ENCODE assay signal across 8 cellular contexts in the genomic region with DNA sequence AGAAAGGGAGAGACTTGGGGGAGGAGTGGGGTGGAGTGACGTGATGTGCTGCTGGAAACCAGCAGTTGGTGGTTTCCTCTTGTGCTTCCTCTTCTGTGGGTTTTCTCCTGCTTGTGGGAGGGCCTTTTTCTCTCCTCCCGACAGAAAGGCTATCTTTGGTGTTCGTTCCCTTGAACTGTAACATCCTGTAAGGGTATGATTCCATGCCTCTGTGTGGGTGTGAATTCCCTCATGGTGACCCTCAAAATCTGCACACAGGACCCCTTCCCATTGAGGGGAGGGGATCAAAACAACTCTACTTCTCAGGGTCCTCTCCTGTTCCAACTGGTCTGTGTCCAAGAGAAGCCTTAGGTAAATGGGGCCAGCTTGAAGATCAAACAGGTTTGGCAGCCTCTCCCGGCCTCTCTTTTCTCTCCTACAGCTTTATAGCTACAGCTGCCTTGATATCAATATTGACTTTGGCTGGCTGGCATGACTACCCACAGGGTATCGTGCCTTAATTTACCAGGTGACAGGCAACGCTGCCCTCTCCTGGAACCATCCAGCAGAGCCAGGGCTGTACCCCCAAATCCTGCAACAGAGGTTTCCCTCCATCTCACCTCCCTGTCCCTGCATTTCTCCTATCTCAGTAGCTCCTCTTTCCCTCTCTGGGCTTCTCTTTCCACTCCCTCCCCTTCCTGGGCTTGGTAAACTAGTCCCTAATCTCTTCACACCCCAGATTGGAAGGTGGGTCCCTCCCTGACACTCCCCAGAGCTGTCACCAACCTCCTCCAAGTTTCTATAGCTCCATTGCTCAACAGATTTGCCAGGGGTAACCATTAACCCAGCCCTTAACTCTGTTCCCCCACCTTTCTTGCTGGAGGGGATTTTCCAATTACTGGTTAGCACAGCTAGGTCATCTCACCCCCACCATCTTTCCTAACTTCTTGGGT.
A peak's percentile ranks its signal among the peaks of the same experiment; 100 is the strongest.
DNase-seq lines count a peak whose midpoint lies in the region; ATAC-seq and TF ChIP-seq lines count a peak whose summit lies in the region.

No MANE protein-coding gene starts in this region.

- H3K4me1 ChIP-seq in mucosa of stomach (ENCODE audit: control insufficient read depth, insufficient read depth, low read length) (peaks cover 50% of the 10 kb centered on the region), subcutaneous abdominal adipose tissue (ENCODE audit: control insufficient read depth in 5 of 5, insufficient read depth in 5 of 5, low read length in 5 of 5) (peaks cover 9 to 83% (median 64%) of the 10 kb centered on the region in 5 donors)

- H3K4me3 ChIP-seq in mucosa of stomach (ENCODE audit: low read length): peak overlapping the region; percentile 1
- peak overlapping the region in 4 of 5 donors; percentile 19 to 97 (median 32) for H3K4me3 ChIP-seq in subcutaneous abdominal adipose tissue (ENCODE audit: low read depth in 1 of 5, low read length in 5 of 5)

- H3K27ac ChIP-seq in subcutaneous abdominal adipose tissue (ENCODE audit: low read depth, low read length): peak overlapping the region; percentile 100

- H3K9me3 ChIP-seq in mucosa of stomach (ENCODE audit: control insufficient read depth, low read length) (no peaks in the 10 kb centered on the region), subcutaneous abdominal adipose tissue (ENCODE audit: control insufficient read depth in 5 of 5, low read length in 5 of 5) (no peaks in the 10 kb centered on the region)

- H3K36me3 ChIP-seq in mucosa of stomach (ENCODE audit: control insufficient read depth, insufficient read depth, low read length): peaks cover 7% of the 10 kb centered on the region
- H3K36me3 ChIP-seq in subcutaneous abdominal adipose tissue (ENCODE audit: control insufficient read depth in 5 of 5, insufficient read depth in 5 of 5, low read length in 5 of 5): peaks cover 0 to 12% (median 10%) of the 10 kb centered on the region in 5 donors

- TF ChIP-seq POLR2A in GM19193 (IDR thresholded peaks at IDR 0.05; ENCODE audit: extremely low read depth, insufficient read depth, insufficient read length): peak; percentile 42

- no peak for ATAC-seq in GM19452 (IDR thresholded peaks at IDR 0.05; ENCODE audit: unreplicated experiment)

- DNase-seq in AG08395 (ENCODE audit: low spot score): peak; percentile 81
- DNase-seq in NCI-H2227 treated with DMSO at 0.1 percent for 48 hours (lab: John Stamatoyannopoulos, UW): peak; percentile 49
- DNase-seq in activated CD4-positive, alpha-beta T cell treated with anti-CD3 and anti-CD28 coated beads for 1 hour: peak; percentile 45
- peak; percentile 42 for DNase-seq in effector CD8-positive, alpha-beta T cell (lab: John Stamatoyannopoulos, UW)

- H3K9ac ChIP-seq in mucosa of stomach (ENCODE audit: low read length) (peak overlapping the region; percentile 96), subcutaneous abdominal adipose tissue (ENCODE audit: low read length in 5 of 5) (peak overlapping the region in 4 of 5 donors; percentile 21 to 48 (median 34))

- H3K27me3 ChIP-seq in mucosa of stomach (ENCODE audit: control insufficient read depth, insufficient read depth, low read length) (no peaks in the 10 kb centered on the region), subcutaneous abdominal adipose tissue (ENCODE audit: control insufficient read depth in 5 of 5, insufficient read depth in 4 of 5, low read length in 5 of 5) (no peaks in the 10 kb centered on the region)
